ENCODE assay signal across 8 cellular contexts in genomic region chr17:64506576-64507417, GRCh38. TPM values are rescaled to one million over a fixed set of nuclear protein-coding genes. Genes with fewer than 3 reads are reported as not detected.
A peak's percentile ranks its signal among the peaks of the same experiment; 100 is the strongest.
DNase-seq lines count a peak whose midpoint lies in the region; ATAC-seq and TF ChIP-seq lines count a peak whose summit lies in the region.

Gene CEP95, plus strand, starts transcription at chr17:64506977. Its CDS starts 121 bp downstream, at chr17:64507098.

- intact Hi-C loops in activated B cell treated with CpG ODN at 0.5 μM for 24 hours (cut with micrococcal nuclease): loop anchor here (1.0 to 5.0 kb wide), 15 partner anchors 9 to 954 kb away; partner anchors contain the start of genes DCAF7, ERN1, FTSJ3 and GNA13

- CTCF ChIA-PET in activated B cell treated with CpG ODN at 0.5 μM for 24 hours (lab: Charles Lee): interaction anchor here (1.0 to 3.6 kb wide), 6 partner anchors 14 to 188 kb away, joined by 3 to 55 read pairs (median 3); partner anchors contain the start of gene SMURF2

- peaks cover 85% of the 10 kb centered on the region for H3K36me3 Mint-ChIP-seq in activated B cell treated with CpG ODN at 0.5 μM for 24 hours (ENCODE audit: low read depth)

- POLR2A ChIA-PET in activated B cell treated with CpG ODN at 0.5 μM for 24 hours (lab: Charles Lee): interaction anchor here (0.5 to 4.2 kb wide), 57 partner anchors 9 to 1786 kb away, joined by 3 to 295 read pairs (median 5); partner anchors contain the start of genes CCDC47, DDX42, ERN1 and GNA13

- H3K4me3 ChIP-seq in cardiac fibroblast (replicated peaks in 1 of 2; ENCODE audit: low read depth in 2 of 2, low read length in 2 of 2): peak within 1 kb of the TSS; percentile 99 to 100

- ATAC-seq in GM18909 (IDR thresholded peaks at IDR 0.05; ENCODE audit: poor library complexity, unreplicated experiment) (peak; percentile 64), HG03159 (IDR thresholded peaks at IDR 0.05; ENCODE audit: unreplicated experiment) (peak; percentile 49), activated B cell treated with CpG ODN at 0.5 μM for 24 hours (ENCODE audit: low read depth) (peak; percentile 53)

- peaks cover 50% of the 10 kb centered on the region for H3K4me1 Mint-ChIP-seq in activated B cell treated with CpG ODN at 0.5 μM for 24 hours

- peak within 1 kb of the TSS; percentile 100 for H3K27ac Mint-ChIP-seq in activated B cell treated with CpG ODN at 0.5 μM for 24 hours

- TF ChIP-seq CTCF in activated B cell treated with CpG ODN at 0.5 μM for 24 hours (IDR thresholded peaks at IDR 0.05) (no peak), cardiac fibroblast (IDR thresholded peaks at IDR 0.05; ENCODE audit: low read depth, low read length) (no peak)

- no peaks in the 10 kb centered on the region for H3K27me3 Mint-ChIP-seq in activated B cell treated with CpG ODN at 0.5 μM for 24 hours

- peak within 1 kb of the TSS; percentile 100 for H3K4me3 Mint-ChIP-seq in activated B cell treated with CpG ODN at 0.5 μM for 24 hours

- DNase-seq in AG08395 (ENCODE audit: low spot score) (peak; percentile 93), NCI-H345 (lab: John Stamatoyannopoulos, UW) (peak; percentile 98), activated B cell treated with CpG ODN at 0.5 μM for 24 hours (peak; percentile 91), cardiac fibroblast (ENCODE audit: low read depth in 2 of 2) (peak; percentile 99), iris pigment epithelial cell (ENCODE audit: low read depth) (peak; percentile 98)
- peak; percentile 86 to 91 for DNase-seq in stimulated activated CD4-positive, alpha-beta T cell treated with anti-CD3 and anti-CD28 coated beads, Interleukin-15, amount 100 ng/mL, for 1 hour (ENCODE audit: low read depth in 1 of 2, low spot score in 1 of 2)

- no peaks in the 10 kb centered on the region for H3K9me3 Mint-ChIP-seq in activated B cell treated with CpG ODN at 0.5 μM for 24 hours

RNA-seq across cellular contexts. Expression of gene CEP95, which starts in this region (rescaled TPM):
- 65.3 and 77.0 TPM in 2 replicates for total RNA-seq in activated B cell treated with CpG ODN at 0.5 μM for 24 hours

Comparison
In these comparisons a context has a peak if more than half of its experiments do, and no peak if none do; other contexts are left out.
1. Peak in every context shown above with its lines: DNase-seq, ATAC-seq and H3K4me3 ChIP-seq.